17 cellular contexts compared by ENCODE assay signal in genomic region chr3:62011667-62012066, GRCh38.
DNase-seq lines count a peak whose midpoint lies in the region; TF ChIP-seq lines count a peak whose summit lies in the region.
"Had no signal": no experiment of that assay in that cellular context is flagged by ENCODE, and none has a peak within 500 bp of the region (broad histone marks: within the 10 kb centered on the region; RNA-seq: fewer than 3 reads in every experiment).

No MANE protein-coding gene starts in this region.

- no peak overlapping the region for H3K4me3 ChIP-seq in cardiac fibroblast (replicated peaks in 1 of 2; ENCODE audit: low read depth in 2 of 2, low read length in 2 of 2)
- no peak overlapping the region for H3K4me3 ChIP-seq in foreskin fibroblast (ENCODE audit: low read depth in 1 of 2, low read length in 2 of 2)
- H3K4me3 ChIP-seq: A549 had no signal

- DNase-seq in AG20443 (ENCODE audit: low spot score) (peak; percentile 35), M059J (ENCODE audit: low read depth) (peak; percentile 41), cardiac fibroblast (ENCODE audit: low read depth in 2 of 2) (peak; percentile 17 to 50), foreskin fibroblast (peak; percentile 34 to 48), DMS153 treated with DMSO at 0.1 percent for 48 hours (lab: John Stamatoyannopoulos, UW; ENCODE audit: unreplicated experiment) (no peak), UCSD-AML1 (lab: John Stamatoyannopoulos, UW; ENCODE audit: unreplicated experiment) (no peak), AG08395 (ENCODE audit: low spot score) (no peak), HT-29 (ENCODE audit: low spot score) (no peak)
- DNase-seq: DMS79; H7; NCI-H1092 treated with DMSO at 0.1 percent for 48 hours; NCI-H146; NCI-H510A; NCI-H748 treated with DMSO at 0.1 percent for 48 hours; NK-92 treated with Interleukin-12 subunit alpha and Interleukin-12 subunit beta, amount 100 ng/mL, for 24 hours; SIG-M5 had no signal

- TF ChIP-seq CTCF in cardiac fibroblast (IDR thresholded peaks at IDR 0.05; ENCODE audit: low read depth, low read length) (no peak), foreskin fibroblast (IDR thresholded peaks at IDR 0.05; ENCODE audit: low read depth, low read length) (no peak)

Comparison
In these comparisons a context has a peak if more than half of its experiments do, and no peak if none do; other contexts are left out.
1. DNase-seq: peak in AG20443 (single experiment), M059J (single experiment), cardiac fibroblast (2 of 2) and foreskin fibroblast (2 of 2); none in DMS153 treated with DMSO at 0.1 percent for 48 hours (single experiment), UCSD-AML1 (single experiment), AG08395 (single experiment) and HT-29 (single experiment).